8 cellular contexts compared by ENCODE assay signal in the genomic region with DNA sequence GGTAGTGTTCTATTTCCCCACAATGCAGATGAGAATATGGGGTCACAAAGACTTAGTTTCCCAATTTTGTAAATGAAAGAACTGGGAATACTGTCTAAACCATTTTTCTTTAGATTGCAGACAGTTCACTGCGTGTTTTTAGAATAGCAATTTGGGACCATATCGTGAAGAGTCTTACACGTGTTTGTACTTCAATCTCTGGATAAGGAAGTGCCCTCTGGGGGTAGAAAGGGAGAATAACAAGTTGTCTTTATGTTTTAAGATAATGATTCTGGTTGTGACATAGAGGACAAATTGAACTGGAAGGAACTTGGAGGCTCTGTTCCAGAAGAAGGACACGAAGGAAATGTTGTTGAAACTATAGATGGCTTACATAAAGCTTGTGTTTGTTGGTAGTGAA.
DNase-seq lines count a peak whose midpoint lies in the region; ATAC-seq and TF ChIP-seq lines count a peak whose summit lies in the region.

No MANE protein-coding gene starts in this region.

- TF ChIP-seq CTCF in GM10248 (IDR thresholded peaks at IDR 0.05; ENCODE audit: control extremely low read depth, extremely low read depth, low read depth, missing control alignments) (peak; percentile 35), astrocyte of the cerebellum (IDR thresholded peaks at IDR 0.05; ENCODE audit: low read depth, low read length, missing control alignments) (peak; percentile 54), nephron (IDR thresholded peaks at IDR 0.05; ENCODE audit: unreplicated experiment in 3 of 3) (peak; percentile 38 to 57 (median 55))

- H3K27ac Mint-ChIP-seq in nephron (no peak overlapping the region), T-helper 17 cell (no peak overlapping the region)
- H3K27ac Mint-ChIP-seq in activated CD4-positive, alpha-beta T cell treated with anti-CD3 and anti-CD28 coated beads, Interleukin-2, amount 10 ng/mL, durations not matched to agents 24 days and 14 days = no peak overlapping the region

- no peaks in the 10 kb centered on the region for H3K36me3 Mint-ChIP-seq in nephron (ENCODE audit: low read depth)
- no peaks in the 10 kb centered on the region for H3K36me3 Mint-ChIP-seq in T-helper 17 cell (ENCODE audit: low read depth)
- H3K36me3 Mint-ChIP-seq in activated CD4-positive, alpha-beta T cell treated with anti-CD3 and anti-CD28 coated beads, Interleukin-2, amount 10 ng/mL, durations not matched to agents 24 days and 14 days (ENCODE audit: low read depth) = no peaks in the 10 kb centered on the region

- in situ Hi-C loops in astrocyte of the cerebellum (cut with HindIII; ENCODE audit: low sequenced_read_pairs) = no loop called here

- H3K27me3 Mint-ChIP-seq in nephron (ENCODE audit: low read depth) = peaks cover 8% of the 10 kb centered on the region
- no peaks in the 10 kb centered on the region for H3K27me3 Mint-ChIP-seq in T-helper 17 cell
- no peaks in the 10 kb centered on the region for H3K27me3 Mint-ChIP-seq in activated CD4-positive, alpha-beta T cell treated with anti-CD3 and anti-CD28 coated beads, Interleukin-2, amount 10 ng/mL, durations not matched to agents 24 days and 14 days

- H3K4me3 ChIP-seq in astrocyte of the cerebellum (ENCODE audit: low read depth, low read length) = no peak overlapping the region

- DNase-seq in GM10248 (ENCODE audit: extremely low spot score) = no peak
- DNase-seq in LoVo (ENCODE audit: low spot score) = peak; percentile 14
- DNase-seq in astrocyte of the cerebellum (ENCODE audit: low read depth) = peak; percentile 12
- DNase-seq in T-helper 17 cell = no peak
- DNase-seq in activated CD4-positive, alpha-beta T cell treated with anti-CD3 and anti-CD28 coated beads, Interleukin-2, amount 10 ng/mL, durations not matched to agents 24 days and 14 days = no peak

- H3K4me3 Mint-ChIP-seq in nephron = no peak overlapping the region
- no peak overlapping the region for H3K4me3 Mint-ChIP-seq in T-helper 17 cell
- no peak overlapping the region for H3K4me3 Mint-ChIP-seq in activated CD4-positive, alpha-beta T cell treated with anti-CD3 and anti-CD28 coated beads, Interleukin-2, amount 10 ng/mL, durations not matched to agents 24 days and 14 days

- ATAC-seq in T-helper 17 cell = no peak
- ATAC-seq in GM21576 (IDR thresholded peaks at IDR 0.05; ENCODE audit: unreplicated experiment) = no peak
- ATAC-seq in GM21528 (IDR thresholded peaks at IDR 0.05; ENCODE audit: low FRiP score, unreplicated experiment) = no peak

- CTCF ChIA-PET in GM10248 (lab: Yijun Ruan, JAX) = no interaction called here

- H3K4me1 Mint-ChIP-seq in nephron (no peaks in the 10 kb centered on the region), T-helper 17 cell (no peaks in the 10 kb centered on the region)
- no peaks in the 10 kb centered on the region for H3K4me1 Mint-ChIP-seq in activated CD4-positive, alpha-beta T cell treated with anti-CD3 and anti-CD28 coated beads, Interleukin-2, amount 10 ng/mL, durations not matched to agents 24 days and 14 days

- no peaks in the 10 kb centered on the region for H3K9me3 Mint-ChIP-seq in nephron
- H3K9me3 Mint-ChIP-seq in activated CD4-positive, alpha-beta T cell treated with anti-CD3 and anti-CD28 coated beads, Interleukin-2, amount 10 ng/mL, durations not matched to agents 24 days and 14 days = no peaks in the 10 kb centered on the region

- POLR2A ChIA-PET in GM10248 (lab: Yijun Ruan, JAX) = no interaction called here

- H3K9me3 ChIP-seq in T-helper 17 cell (ENCODE audit: control insufficient read depth, low read length, poor library complexity, severe bottlenecking) = no peaks in the 10 kb centered on the region

- intact Hi-C loops in activated CD4-positive, alpha-beta T cell treated with anti-CD3 and anti-CD28 coated beads, Interleukin-2, amount 10 ng/mL, durations not matched to agents 24 days and 14 days (cut with micrococcal nuclease) = no loop called here

Comparison
In these comparisons a context has a peak if more than half of its experiments do, and no peak if none do; other contexts are left out.
1. DNase-seq: peak in LoVo (single experiment) and astrocyte of the cerebellum (single experiment); none in GM10248 (single experiment), T-helper 17 cell (0 of 3) and activated CD4-positive, alpha-beta T cell treated with anti-CD3 and anti-CD28 coated beads, Interleukin-2, amount 10 ng/mL, durations not matched to agents 24 days and 14 days (single experiment).
2. Peak in every context shown above with its lines, with median percentiles within 50 percentile points of each other: CTCF ChIP-seq.